Comparison of ENCODE assay signal across 8 cellular contexts in the genomic region with DNA sequence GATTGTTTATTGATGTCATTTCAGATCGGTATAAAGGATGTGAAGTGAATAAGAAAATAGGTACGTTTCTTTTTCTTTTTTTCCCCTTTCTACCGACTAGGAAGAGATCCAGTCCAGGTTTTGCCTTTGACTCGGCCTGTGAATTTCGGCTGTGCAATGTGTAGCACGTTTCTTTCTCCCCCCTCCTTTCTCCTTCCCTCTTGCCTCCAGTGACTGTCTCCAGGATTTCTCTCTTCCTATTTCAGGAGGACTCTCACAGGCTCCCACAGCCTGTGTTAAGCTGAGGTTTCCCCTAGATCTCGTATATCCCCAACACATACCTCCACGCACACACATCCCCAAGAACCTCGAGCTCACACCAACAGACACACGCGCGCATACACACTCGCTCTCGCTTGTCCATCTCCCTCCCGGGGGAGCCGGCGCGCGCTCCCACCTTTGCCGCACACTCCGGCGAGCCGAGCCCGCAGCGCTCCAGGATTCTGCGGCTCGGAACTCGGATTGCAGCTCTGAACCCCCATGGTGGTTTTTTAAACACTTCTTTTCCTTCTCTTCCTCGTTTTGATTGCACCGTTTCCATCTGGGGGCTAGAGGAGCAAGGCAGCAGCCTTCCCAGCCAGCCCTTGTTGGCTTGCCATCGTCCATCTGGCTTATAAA. TPM values are rescaled to one million over a fixed set of nuclear protein-coding genes. Genes with fewer than 3 reads are reported as not detected.
DNase-seq lines count a peak whose midpoint lies in the region; ATAC-seq lines count a peak whose summit lies in the region.

A gene (plus strand): TSS at position 185 of the 657 bp plus-strand sequence.

- H3K27ac ChIP-seq in adipose tissue (ENCODE audit: low read depth, low read length) (peak within 1 kb of the TSS; percentile 29), right cardiac atrium (ENCODE audit: low read length) (peak within 1 kb of the TSS; percentile 63)

- 0 to 1% (median 1%) methylated on average over 31 of the region's 31 CpGs for WGBS in adipose tissue, 3 donors
- WGBS in right cardiac atrium: under 1% methylated on average over 31 of the region's 31 CpGs

- ATAC-seq in right cardiac atrium (peak; percentile 68 to 75), GM19463 (IDR thresholded peaks at IDR 0.05; ENCODE audit: unreplicated experiment) (no peak), HG02973 (IDR thresholded peaks at IDR 0.05; ENCODE audit: unreplicated experiment) (no peak), GM18519 (IDR thresholded peaks at IDR 0.05; ENCODE audit: low FRiP score, unreplicated experiment) (no peak)

- DNase-seq in DMS79 (lab: John Stamatoyannopoulos, UW): peak; percentile 97
- peak; percentile 58 to 67 for DNase-seq in NCI-H1930 (lab: John Stamatoyannopoulos, UW)
- peak; percentile 24 to 58 (median 56) for DNase-seq in right cardiac atrium
- peak; percentile 88 for DNase-seq in renal cortical epithelial cell (ENCODE audit: low read depth)

- H3K4me3 ChIP-seq in right cardiac atrium (ENCODE audit: low read length): peak within 1 kb of the TSS; percentile 46

- no peaks in the 10 kb centered on the region for H3K4me1 ChIP-seq in right cardiac atrium (ENCODE audit: control insufficient read depth, insufficient read depth, low read length)

- intact Hi-C loops in right cardiac atrium (cut with DNase I): loop anchor here in 1 of 4 donors (10.0 kb wide), 1 partner anchor 542 kb away; no protein-coding TSS in a partner anchor

- H3K9me3 ChIP-seq in right cardiac atrium (ENCODE audit: control insufficient read depth, low read length): no peaks in the 10 kb centered on the region

- no peaks in the 10 kb centered on the region for H3K27me3 ChIP-seq in right cardiac atrium (ENCODE audit: control insufficient read depth, insufficient read depth)

RNA-seq across cellular contexts. Expression of the gene that starts here (rescaled TPM):
- polyA plus RNA-seq in adipose tissue (1 to 10 TPM in 2 of 3 donors, under 1 TPM in 1; 0.72 to 8.5 (median 5.8) TPM), right cardiac atrium (1.5 TPM)
- total RNA-seq in right cardiac atrium (10 to 100 TPM in 1 of 4 donors, 1 to 10 TPM in 3; 3.1 to 11.0 (median 5.9) TPM), renal cortical epithelial cell (23.8 and 38.9 TPM in 2 replicates)

Comparison
In these comparisons a context has a peak if more than half of its experiments do, and no peak if none do; other contexts are left out.
1. ATAC-seq: peak in right cardiac atrium (2 of 2); none in GM19463 (single experiment), HG02973 (single experiment) and GM18519 (single experiment).
2. Peak in every context shown above with its lines, with median percentiles within 50 percentile points of each other: DNase-seq.